2 cellular contexts compared by ENCODE assay signal in the genomic region with DNA sequence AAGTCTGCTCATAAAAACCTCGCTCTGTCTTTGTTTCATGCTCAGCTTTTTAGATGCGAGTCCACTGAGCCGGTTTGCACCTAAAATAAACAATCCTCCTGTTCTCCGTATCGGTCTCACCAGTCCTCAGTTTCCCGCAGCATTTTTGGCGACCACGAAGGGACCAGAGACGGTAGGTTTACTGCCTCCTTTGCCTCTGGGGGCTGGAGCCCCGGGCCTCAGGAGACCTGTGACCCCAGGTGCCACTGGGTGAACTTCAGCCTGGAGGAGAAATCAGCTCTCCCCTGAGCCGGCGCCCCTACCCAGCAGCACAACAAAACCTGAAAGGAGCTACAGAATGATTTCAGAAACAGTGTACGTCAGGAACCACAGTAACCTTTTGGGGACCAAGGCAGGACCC.
TF ChIP-seq lines count a peak whose summit lies in the region.

No MANE protein-coding gene starts in this region.

TF ChIP-seq in HEK293, 187 proteins besides CTCF, POLR2A, EP300 and RAD21:
- TF ChIP-seq TRIM28 (IDR thresholded peaks at IDR 0.05; ENCODE audit: borderline replicate concordance, low read length) (peak; percentile 44; the same call in 1 of the 2 replicates), ZNF610 (tag by site-specific recombination; IDR thresholded peaks at IDR 0.05; ENCODE audit: borderline replicate concordance) (no peak)
TF ChIP-seq in HEK293: peak in this region for 1.

TF ChIP-seq in K562, 482 proteins besides CTCF, POLR2A, EP300 and RAD21:
- TF ChIP-seq ARHGAP35 (IDR thresholded peaks at IDR 0.05; ENCODE audit: partially characterized antibody): no peak
- no peak for TF ChIP-seq GTF2A2 (tag; IDR thresholded peaks at IDR 0.05)
- TF ChIP-seq HLTF (IDR thresholded peaks at IDR 0.05): no peak
- TF ChIP-seq, protein P1, sequence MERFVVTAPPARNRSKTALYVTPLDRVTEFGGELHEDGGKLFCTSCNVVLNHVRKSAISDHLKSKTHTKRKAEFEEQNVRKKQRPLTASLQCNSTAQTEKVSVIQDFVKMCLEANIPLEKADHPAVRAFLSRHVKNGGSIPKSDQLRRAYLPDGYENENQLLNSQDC (CRISPR knock-in tag; IDR thresholded peaks at IDR 0.05): no peak
- no peak for TF ChIP-seq HNRNPLL (IDR thresholded peaks at IDR 0.05; ENCODE audit: low read depth, low read length, poor library complexity, severe bottlenecking)
- no peak for TF ChIP-seq MYBL2 (IDR thresholded peaks at IDR 0.05; ENCODE audit: low read depth)
- no peak for TF ChIP-seq MYBL2 (CRISPR knock-in tag; IDR thresholded peaks at IDR 0.05; ENCODE audit: borderline replicate concordance)
- TF ChIP-seq SP1 (CRISPR knock-in tag; IDR thresholded peaks at IDR 0.05): no peak
- no peak for TF ChIP-seq RFX1 (IDR thresholded peaks at IDR 0.05)
- no peak for TF ChIP-seq ZNF12 (CRISPR knock-in tag; IDR thresholded peaks at IDR 0.05)
- no peak for TF ChIP-seq RB1 (IDR thresholded peaks at IDR 0.05; ENCODE audit: low read depth)
- no peak for TF ChIP-seq FOXM1 (IDR thresholded peaks at IDR 0.05; ENCODE audit: low read depth)
- no peak for TF ChIP-seq FOXM1 (CRISPR knock-in tag; IDR thresholded peaks at IDR 0.05; ENCODE audit: low read depth)
- no peak for TF ChIP-seq RFX7 (CRISPR knock-in tag; IDR thresholded peaks at IDR 0.05)
- TF ChIP-seq JUNB (CRISPR knock-in tag; conservative IDR thresholded peaks at IDR 0.05): no peak
- TF ChIP-seq PHF20 (IDR thresholded peaks at IDR 0.05; ENCODE audit: partially characterized antibody): no peak
- no peak for TF ChIP-seq ZC3H8 (IDR thresholded peaks at IDR 0.05)
- TF ChIP-seq, protein P2, sequence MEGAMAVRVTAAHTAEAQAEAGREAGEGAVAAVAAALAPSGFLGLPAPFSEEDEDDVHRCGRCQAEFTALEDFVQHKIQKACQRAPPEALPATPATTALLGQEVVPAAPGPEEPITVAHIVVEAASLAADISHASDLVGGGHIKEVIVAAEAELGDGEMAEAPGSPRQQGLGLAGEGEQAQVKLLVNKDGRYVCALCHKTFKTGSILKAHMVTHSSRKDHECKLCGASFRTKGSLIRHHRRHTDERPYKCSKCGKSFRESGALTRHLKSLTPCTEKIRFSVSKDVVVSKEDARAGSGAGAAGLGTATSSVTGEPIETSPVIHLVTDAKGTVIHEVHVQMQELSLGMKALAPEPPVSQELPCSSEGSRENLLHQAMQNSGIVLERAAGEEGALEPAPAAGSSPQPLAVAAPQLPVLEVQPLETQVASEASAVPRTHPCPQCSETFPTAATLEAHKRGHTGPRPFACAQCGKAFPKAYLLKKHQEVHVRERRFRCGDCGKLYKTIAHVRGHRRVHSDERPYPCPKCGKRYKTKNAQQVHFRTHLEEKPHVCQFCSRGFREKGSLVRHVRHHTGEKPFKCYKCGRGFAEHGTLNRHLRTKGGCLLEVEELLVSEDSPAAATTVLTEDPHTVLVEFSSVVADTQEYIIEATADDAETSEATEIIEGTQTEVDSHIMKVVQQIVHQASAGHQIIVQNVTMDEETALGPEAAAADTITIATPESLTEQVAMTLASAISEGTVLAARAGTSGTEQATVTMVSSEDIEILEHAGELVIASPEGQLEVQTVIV (CRISPR knock-in tag; IDR thresholded peaks at IDR 0.05; ENCODE audit: borderline replicate concordance): no peak
- no peak for TF ChIP-seq ZNF644 (tag; IDR thresholded peaks at IDR 0.05; ENCODE audit: low read depth)
- TF ChIP-seq, protein P3, sequence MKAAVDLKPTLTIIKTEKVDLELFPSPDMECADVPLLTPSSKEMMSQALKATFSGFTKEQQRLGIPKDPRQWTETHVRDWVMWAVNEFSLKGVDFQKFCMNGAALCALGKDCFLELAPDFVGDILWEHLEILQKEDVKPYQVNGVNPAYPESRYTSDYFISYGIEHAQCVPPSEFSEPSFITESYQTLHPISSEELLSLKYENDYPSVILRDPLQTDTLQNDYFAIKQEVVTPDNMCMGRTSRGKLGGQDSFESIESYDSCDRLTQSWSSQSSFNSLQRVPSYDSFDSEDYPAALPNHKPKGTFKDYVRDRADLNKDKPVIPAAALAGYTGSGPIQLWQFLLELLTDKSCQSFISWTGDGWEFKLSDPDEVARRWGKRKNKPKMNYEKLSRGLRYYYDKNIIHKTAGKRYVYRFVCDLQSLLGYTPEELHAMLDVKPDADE (conservative IDR thresholded peaks at IDR 0.05; ENCODE audit: control insufficient read depth, low read depth, low read length): no peak
